Comparison of ENCODE assay signal across 10 cellular contexts in the genomic region with DNA sequence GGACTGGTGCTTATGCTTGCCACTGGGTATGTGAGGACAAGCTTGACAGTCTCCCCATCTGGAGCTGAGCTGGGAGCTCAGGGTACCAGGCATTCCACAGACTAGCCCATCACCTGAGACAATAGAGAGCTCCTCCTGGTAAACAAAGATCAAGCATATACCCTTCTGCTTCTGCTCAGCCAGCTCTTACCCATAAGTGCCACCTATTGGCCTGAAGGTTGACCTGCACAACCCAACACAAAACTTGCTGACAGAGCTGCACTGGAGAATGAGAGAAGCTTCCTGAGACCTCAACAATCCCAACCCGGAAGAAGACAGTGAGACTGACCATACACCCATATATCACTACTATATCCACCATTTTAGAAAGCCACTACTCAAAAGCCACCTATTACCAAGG.
A peak's percentile ranks its signal among the peaks of the same experiment; 100 is the strongest.
DNase-seq lines count a peak whose midpoint lies in the region; ATAC-seq and TF ChIP-seq lines count a peak whose summit lies in the region.
"Had no signal": no experiment of that assay in that cellular context is flagged by ENCODE, and none has a peak within 500 bp of the region (broad histone marks: within the 10 kb centered on the region; RNA-seq: fewer than 3 reads in every experiment).

No MANE protein-coding gene starts in this region.

- H3K4me1 Mint-ChIP-seq in activated naive CD8-positive, alpha-beta T cell treated with anti-CD3 and anti-CD28 coated beads for 36 hours: no peaks in the 10 kb centered on the region

- ATAC-seq in upper lobe of left lung (ENCODE audit: low FRiP score in 2 of 2): no peak

- no peaks in the 10 kb centered on the region for H3K27me3 ChIP-seq in upper lobe of left lung

- H3K36me3 ChIP-seq in upper lobe of left lung: no peaks in the 10 kb centered on the region
- H3K36me3 ChIP-seq: lower lobe of right lung had no signal

- no peaks in the 10 kb centered on the region for H3K36me3 Mint-ChIP-seq in activated naive CD8-positive, alpha-beta T cell treated with anti-CD3 and anti-CD28 coated beads for 36 hours

- no peak for TF ChIP-seq EP300 in upper lobe of left lung (IDR thresholded peaks at IDR 0.05)

- no peak for TF ChIP-seq POLR2A in upper lobe of left lung (IDR thresholded peaks at IDR 0.05)

- WGBS in upper lobe of left lung, 2 donors: 63 to 73% methylated on average over 1 of the region's 1 CpG

- H3K27ac Mint-ChIP-seq in activated naive CD8-positive, alpha-beta T cell treated with anti-CD3 and anti-CD28 coated beads for 36 hours: no peak overlapping the region

- H3K27me3 Mint-ChIP-seq in activated naive CD8-positive, alpha-beta T cell treated with anti-CD3 and anti-CD28 coated beads for 36 hours: no peaks in the 10 kb centered on the region

- peaks cover 14% of the 10 kb centered on the region for H3K9me3 Mint-ChIP-seq in activated naive CD8-positive, alpha-beta T cell treated with anti-CD3 and anti-CD28 coated beads for 36 hours

- H3K4me3 ChIP-seq in HFF-Myc (replicated peaks; ENCODE audit: low read depth, low read length) (no peak overlapping the region), upper lobe of left lung (no peak overlapping the region)
- H3K4me3 ChIP-seq: lower lobe of right lung had no signal

- H3K27ac ChIP-seq in upper lobe of left lung: no peak overlapping the region
- H3K27ac ChIP-seq: lower lobe of right lung had no signal

- H3K4me3 Mint-ChIP-seq in activated naive CD8-positive, alpha-beta T cell treated with anti-CD3 and anti-CD28 coated beads for 36 hours: no peak overlapping the region

- TF ChIP-seq CTCF in HFF-Myc (IDR thresholded peaks at IDR 0.05; ENCODE audit: low read depth, low read length, missing control alignments) (peak; percentile 47), upper lobe of left lung (IDR thresholded peaks at IDR 0.05) (no peak)

- H3K4me1 ChIP-seq in upper lobe of left lung: no peaks in the 10 kb centered on the region
- H3K4me1 ChIP-seq: lower lobe of right lung had no signal

- DNase-seq in CMK (ENCODE audit: low read depth) (peak; percentile 22), HFF-Myc (ENCODE audit: extremely low read depth, low read depth) (no peak), SKM-1 (lab: John Stamatoyannopoulos, UW; ENCODE audit: unreplicated experiment) (peak; percentile 20), globus pallidus (ENCODE audit: low spot score) (peak; percentile 14), upper lobe of left lung (no peak), HK-2 (ENCODE audit: unreplicated experiment) (no peak), T-helper 9 cell (no peak)
- DNase-seq in activated naive CD8-positive, alpha-beta T cell treated with anti-CD3 and anti-CD28 coated beads for 36 hours: no peak
- DNase-seq: lower lobe of right lung, small intestine had no signal

- no peaks in the 10 kb centered on the region for H3K9me3 ChIP-seq in upper lobe of left lung
- H3K9me3 ChIP-seq: lower lobe of right lung had no signal

Comparison
In these comparisons a context has a peak if more than half of its experiments do, and no peak if none do; other contexts are left out.
1. DNase-seq: peak in CMK (single experiment), SKM-1 (single experiment) and globus pallidus (single experiment); none in HFF-Myc (single experiment), activated naive CD8-positive, alpha-beta T cell treated with anti-CD3 and anti-CD28 coated beads for 36 hours (single experiment), upper lobe of left lung (0 of 2), HK-2 (single experiment) and T-helper 9 cell (single experiment).